In the genomic region with DNA sequence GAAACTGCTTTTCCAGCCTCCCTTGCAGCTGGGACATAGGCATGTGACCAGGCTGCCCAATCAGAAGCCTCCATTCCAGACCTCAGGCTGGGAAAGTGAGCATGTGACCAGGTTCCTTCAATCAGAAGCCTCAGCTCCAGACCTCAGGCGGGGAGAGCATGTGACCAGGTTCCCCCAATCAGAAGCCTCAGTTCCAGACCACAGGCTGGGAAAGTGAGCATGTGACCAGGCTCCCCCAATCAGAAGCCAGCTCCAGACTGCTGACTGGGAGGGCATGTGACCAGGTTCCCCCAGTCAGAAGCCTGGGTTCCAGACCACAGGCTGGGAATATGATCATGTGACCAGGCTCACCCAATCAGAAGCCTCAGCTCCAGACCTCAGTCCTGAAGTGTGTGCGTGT, we compare ENCODE assay signal across 8 cellular contexts. TPM values are rescaled to one million over a fixed set of nuclear protein-coding genes. Genes with fewer than 3 reads are reported as not detected.
DNase-seq lines count a peak whose midpoint lies in the region; ATAC-seq and TF ChIP-seq lines count a peak whose summit lies in the region.
"Had no signal": no experiment of that assay in that cellular context is flagged by ENCODE, and none has a peak within 500 bp of the region (broad histone marks: within the 10 kb centered on the region; RNA-seq: fewer than 3 reads in every experiment).

No MANE protein-coding gene starts in this region.

- peaks cover 3% of the 10 kb centered on the region for H3K4me1 ChIP-seq in mesendoderm (ENCODE audit: control insufficient read depth, low read depth, low read length)
- H3K4me1 ChIP-seq in upper lobe of right lung, result no peaks in the 10 kb centered on the region

- H3K23ac ChIP-seq in mesendoderm (ENCODE audit: low read length), result no peak overlapping the region

- no CpG with 5 or more reads among the region's 2 CpGs for WGBS in mesendoderm (ENCODE audit: extremely low coverage, insufficient coverage, low lambda C conversion rate)

- H4K5ac ChIP-seq in mesendoderm (ENCODE audit: low read length), result no peak overlapping the region

- H4K8ac ChIP-seq in mesendoderm (ENCODE audit: low read depth, low read length), result no peak overlapping the region

- H3K4me3 ChIP-seq in mesendoderm (ENCODE audit: low read length) (no peak overlapping the region), upper lobe of right lung (no peak overlapping the region)

- H3K27me3 ChIP-seq in mesendoderm (ENCODE audit: insufficient read depth, low read length, poor library complexity) (no peaks in the 10 kb centered on the region), upper lobe of right lung (no peaks in the 10 kb centered on the region)

- H3K9ac ChIP-seq in mesendoderm (ENCODE audit: low read length), result no peak overlapping the region

- no peak overlapping the region for H2AK5ac ChIP-seq in mesendoderm (ENCODE audit: low read length)

- H3K4ac ChIP-seq in mesendoderm (ENCODE audit: low read depth, low read length), result no peak overlapping the region

- peak; percentile 73 for DNase-seq in activated CD4-positive, CD25-positive, alpha-beta regulatory T cell treated with anti-CD3 and anti-CD28 coated beads, Interleukin-2, amount 50 U/mL, for 72 hours
- DNase-seq in OCI-M1 (lab: John Stamatoyannopoulos, UW), result peak; percentile 56
- peak; percentile 64 for DNase-seq in mesendoderm
- DNase-seq in head of caudate nucleus, result no peak
- no peak for DNase-seq in upper lobe of right lung
- DNase-seq: aorta, NCI-H446 treated with DMSO at 0.1 percent for 48 hours had no signal

- H3K4me2 ChIP-seq in mesendoderm (ENCODE audit: low read length), result no peak overlapping the region

- intact Hi-C loops in head of caudate nucleus (cut with DNase I), result no loop called here
- intact Hi-C loops in upper lobe of right lung (cut with DNase I), result no loop called here

- ATAC-seq in activated CD4-positive, CD25-positive, alpha-beta regulatory T cell treated with anti-CD3 and anti-CD28 coated beads, Interleukin-2, amount 50 U/mL, for 24 hours, result no peak
- no peak for ATAC-seq in upper lobe of right lung

- H3K36me3 ChIP-seq in mesendoderm (ENCODE audit: control insufficient read depth, insufficient read depth, low read length) (no peaks in the 10 kb centered on the region), upper lobe of right lung (no peaks in the 10 kb centered on the region)

- H3K27ac ChIP-seq in mesendoderm (ENCODE audit: low read depth, low read length) (no peak overlapping the region), upper lobe of right lung (no peak overlapping the region)

- H2BK5ac ChIP-seq in mesendoderm (ENCODE audit: low read length), result no peak overlapping the region

- H3K9me3 ChIP-seq in upper lobe of right lung, result no peaks in the 10 kb centered on the region

- no peaks in the 10 kb centered on the region for H3K79me1 ChIP-seq in mesendoderm (ENCODE audit: low read length)

- H3K56ac ChIP-seq in mesendoderm (ENCODE audit: low read length), result no peak overlapping the region

- H2BK15ac ChIP-seq in mesendoderm (replicated peaks; ENCODE audit: low read depth), result no peak overlapping the region

- H3K79me2 ChIP-seq in mesendoderm (ENCODE audit: control insufficient read depth, insufficient read depth, low read length), result no peaks in the 10 kb centered on the region

- H2BK120ac ChIP-seq in mesendoderm (ENCODE audit: low read depth, low read length), result no peak overlapping the region

- no peak for TF ChIP-seq CTCF in upper lobe of right lung (IDR thresholded peaks at IDR 0.05)

- H3K18ac ChIP-seq in mesendoderm (ENCODE audit: low read length), result no peak overlapping the region

RNA-seq across cellular contexts. Expression of gene IL2RB, which starts 11.7 kb away (rescaled TPM):
- 1.2 TPM for polyA plus RNA-seq in mesendoderm (2013, experiment 1 of 2)
- 1.2 TPM for polyA plus RNA-seq in mesendoderm (2013, experiment 2 of 2)
- 10.6 TPM for total RNA-seq in upper lobe of right lung

RNA-seq across cellular contexts. Expression of gene C1QTNF6, which starts 26.6 kb away (rescaled TPM):
- polyA plus RNA-seq in mesendoderm (2013, experiment 1 of 2), result 1.8 TPM
- polyA plus RNA-seq in mesendoderm (2013, experiment 2 of 2), result 2.5 TPM
- total RNA-seq in upper lobe of right lung, result 6.1 TPM

RNA-seq across cellular contexts. Expression of gene SSTR3, which starts 50.8 kb away (rescaled TPM):
- polyA plus RNA-seq in mesendoderm (2013, experiment 1 of 2), result 0.03 TPM
- polyA plus RNA-seq in mesendoderm (2013, experiment 2 of 2), result 0.01 TPM
- total RNA-seq in upper lobe of right lung, result not detected
- total RNA-seq: aorta had no signal
- polyA plus RNA-seq: aorta had no signal

RNA-seq across cellular contexts. Expression of gene TMPRSS6, which starts 51.9 kb away (rescaled TPM):
- 0.03 TPM for polyA plus RNA-seq in mesendoderm (2013, experiment 1 of 2)
- polyA plus RNA-seq in mesendoderm (2013, experiment 2 of 2), result not detected
- total RNA-seq in upper lobe of right lung, result 2.1 TPM
- total RNA-seq: aorta had no signal
- polyA plus RNA-seq: aorta had no signal

Comparison
In these comparisons a context has a peak if more than half of its experiments do, and no peak if none do; other contexts are left out.
1. DNase-seq: peak in activated CD4-positive, CD25-positive, alpha-beta regulatory T cell treated with anti-CD3 and anti-CD28 coated beads, Interleukin-2, amount 50 U/mL, for 72 hours (single experiment), OCI-M1 (single experiment) and mesendoderm (single experiment); none in head of caudate nucleus (0 of 42) and upper lobe of right lung (single experiment).